In the genomic region with DNA sequence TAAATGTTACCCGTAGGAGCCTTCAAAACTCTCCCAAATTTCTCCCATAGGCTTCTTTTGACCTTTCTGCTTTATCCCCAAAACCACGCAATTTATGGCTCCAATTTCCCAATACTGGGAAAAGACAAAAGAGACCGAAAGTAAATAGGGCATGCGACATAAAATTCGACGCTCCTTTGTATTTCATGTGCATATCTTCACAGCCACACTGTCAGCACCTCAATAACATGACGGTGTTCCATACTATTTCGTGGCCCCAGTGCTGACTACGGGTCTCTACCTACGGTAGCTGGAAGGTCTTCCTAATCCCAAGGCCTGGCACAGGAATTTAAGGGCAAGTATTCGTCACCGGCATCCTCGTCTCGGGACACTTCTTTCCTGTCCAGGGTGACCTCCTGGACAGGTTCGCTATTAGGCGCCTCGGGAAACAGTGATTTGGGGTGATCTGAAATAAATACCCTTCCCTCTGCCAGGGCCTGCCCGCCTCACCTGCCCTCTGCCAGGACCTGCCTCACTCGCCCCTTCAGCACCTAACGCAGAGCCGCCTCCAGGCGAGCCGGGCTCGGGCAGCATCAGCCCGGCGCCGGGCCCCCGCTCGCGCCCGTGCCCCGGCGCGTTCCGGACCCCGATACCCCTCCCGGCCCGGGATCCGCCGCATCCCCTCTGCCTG, we compare ENCODE assay signal across 8 cellular contexts. TPM values are rescaled to one million over a fixed set of nuclear protein-coding genes. Genes with fewer than 3 reads are reported as not detected.
DNase-seq lines count a peak whose midpoint lies in the region; FAIRE-seq and TF ChIP-seq lines count a peak whose summit lies in the region.

No MANE protein-coding gene starts in this region.

- DNase-seq in GM03348 (ENCODE audit: low spot score) (peak; percentile 68), GM23248 (peak; percentile 65), LHCN-M2 (ENCODE audit: low read depth) (peak; percentile 36), T-helper 2 cell (peak; percentile 37 to 90 (median 59)), astrocyte of the spinal cord (ENCODE audit: low read depth, low spot score) (peak; percentile 40), small intestine (peak; percentile 29), middle frontal gyrus (ENCODE audit: extremely low spot score, low spot score) (no peak)

- H3K9me3 ChIP-seq in GM23248 (ENCODE audit: low read depth): no peaks in the 10 kb centered on the region
- H3K9me3 ChIP-seq in iPS-20b (ENCODE audit: insufficient read depth, low read depth, low read length): no peaks in the 10 kb centered on the region
- H3K9me3 ChIP-seq in small intestine (ENCODE audit: control insufficient read depth, low read depth): no peaks in the 10 kb centered on the region

- H3K4me3 ChIP-seq in GM23248: peak overlapping the region; percentile 88
- H3K4me3 ChIP-seq in astrocyte of the spinal cord (ENCODE audit: low read depth, low read length): peak overlapping the region; percentile 61
- peak overlapping the region; percentile 98 for H3K4me3 ChIP-seq in iPS-20b (ENCODE audit: low read length)
- H3K4me3 ChIP-seq in small intestine (ENCODE audit: low read depth in 1 of 2, low read length in 2 of 2): peak overlapping the region; percentile 77 to 90

- H2AFZ ChIP-seq in GM23248: peak overlapping the region; percentile 85

- in situ Hi-C loops in GM23248 (cut with MboI): no loop called here
- in situ Hi-C loops in astrocyte of the spinal cord (cut with HindIII; ENCODE audit: low sequenced_read_pairs): no loop called here

- no peak for FAIRE-seq in small intestine (lab: Jason Lieb, UNC)

- TF ChIP-seq CTCF in astrocyte of the spinal cord (IDR thresholded peaks at IDR 0.05; ENCODE audit: low read depth, low read length): no peak

- no peaks in the 10 kb centered on the region for H4K20me1 ChIP-seq in GM23248 (ENCODE audit: insufficient read depth)

- H3K27me3 ChIP-seq in GM23248 (replicated peaks; ENCODE audit: insufficient read depth): no peaks in the 10 kb centered on the region
- peaks cover 40% of the 10 kb centered on the region for H3K27me3 ChIP-seq in iPS-20b (ENCODE audit: insufficient read depth, low read length)
- H3K27me3 ChIP-seq in small intestine (ENCODE audit: control insufficient read depth in 2 of 2, insufficient read depth in 2 of 2, low read length in 2 of 2): no peaks in the 10 kb centered on the region

- H3K4me1 ChIP-seq in GM23248 (ENCODE audit: insufficient read depth) (peaks cover 5% of the 10 kb centered on the region; the same call in 1 of the 2 replicates), iPS-20b (ENCODE audit: insufficient read depth, low read length) (peaks cover 30% of the 10 kb centered on the region), small intestine (ENCODE audit: control insufficient read depth in 2 of 2, insufficient read depth in 1 of 2, low read depth in 1 of 2, low read length in 1 of 2) (peaks cover 4% of the 10 kb centered on the region in 2 donors)

- no peak overlapping the region for H3K27ac ChIP-seq in GM23248
- H3K27ac ChIP-seq in iPS-20b (ENCODE audit: low read length): no peak overlapping the region
- H3K27ac ChIP-seq in small intestine (ENCODE audit: low read depth in 1 of 2, low read length in 1 of 2): peak overlapping the region; percentile 47 to 88

- H3K4me2 ChIP-seq in GM23248 (ENCODE audit: unreplicated experiment): peak overlapping the region; percentile 85

- H3K36me3 ChIP-seq in GM23248 (ENCODE audit: low read depth): no peaks in the 10 kb centered on the region
- no peaks in the 10 kb centered on the region for H3K36me3 ChIP-seq in iPS-20b (ENCODE audit: insufficient read depth, low read depth, low read length)
- no peaks in the 10 kb centered on the region for H3K36me3 ChIP-seq in small intestine (ENCODE audit: control insufficient read depth in 2 of 2, insufficient read depth in 2 of 2, low read length in 2 of 2)

- WGBS in GM23248 (ENCODE audit: low coverage in 1 of 2, low lambda C conversion rate in 2 of 2, missing lambda C conversion rate in 2 of 2), 2 experiments: 6 to 8% methylated on average over 27 to 40 of the region's 40 CpGs
- 2 to 5% (median 4%) methylated on average over 37 to 40 of the region's 40 CpGs for WGBS in small intestine, 3 donors

- H3F3A ChIP-seq in GM23248 (ENCODE audit: insufficient read depth): peaks cover 7% of the 10 kb centered on the region; the same call in 1 of the 2 replicates

- H3K9ac ChIP-seq in GM23248 (peak overlapping the region; percentile 69), iPS-20b (ENCODE audit: low read depth, low read length) (peak overlapping the region; percentile 90)

- no peaks in the 10 kb centered on the region for H3K79me2 ChIP-seq in GM23248 (ENCODE audit: insufficient read depth)

- H3K9me2 ChIP-seq in GM23248 (ENCODE audit: insufficient read depth): no peaks in the 10 kb centered on the region

RNA-seq across cellular contexts. Expression of a gene that starts 0.7 kb away (rescaled TPM):
- total RNA-seq in GM23248 (2014; rRNA removed; shearing (Covaris generic)): 1.1 and 1.4 TPM in 2 replicates
- polyA plus RNA-seq in GM23248 (2016; fragmentation: Nextera tagmentation; extraction: Ambion mirVana): 4.0 and 4.1 TPM in 2 replicates
- total RNA-seq in LHCN-M2 (2014; rRNA removed): 6.7 and 11.3 TPM in 2 replicates
- polyA plus RNA-seq in LHCN-M2 (2012): 6.2 TPM
- polyA plus RNA-seq in small intestine: 1 to 10 TPM; 2.4 to 5.6 (median 3.1) TPM

Comparison
In these comparisons a context has a peak if more than half of its experiments do, and no peak if none do; other contexts are left out.
1. H3K27ac ChIP-seq: peak in small intestine (2 of 2); none in GM23248 (single experiment) and iPS-20b (single experiment).
2. Peak in every context shown above with its lines, with median percentiles within 50 percentile points of each other: H3K4me3 ChIP-seq.